Comparison of ENCODE assay signal across 38 cellular contexts in the genomic region with DNA sequence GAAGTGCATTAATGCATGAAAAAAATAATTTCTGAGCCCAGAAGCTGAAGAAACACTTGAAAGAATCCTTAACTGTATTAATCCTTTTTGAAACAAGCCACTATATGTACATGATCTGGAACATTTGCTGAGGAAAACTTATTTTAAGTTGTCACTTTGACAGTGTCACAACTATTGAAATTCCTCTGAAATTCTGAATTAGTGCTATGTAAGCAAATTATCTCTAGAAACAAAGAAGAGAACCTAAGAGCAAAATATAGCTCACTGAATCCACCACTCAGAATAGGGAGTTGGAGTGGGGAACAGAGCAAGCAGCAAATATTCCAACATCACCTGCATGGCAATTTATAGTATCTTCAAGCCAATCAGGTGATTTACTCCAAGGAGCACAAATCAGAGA. TPM values are rescaled to one million over a fixed set of nuclear protein-coding genes. Genes with fewer than 3 reads are reported as not detected.
"Had no signal": no experiment of that assay in that cellular context is flagged by ENCODE, and none has a peak within 500 bp of the region (broad histone marks: within the 10 kb centered on the region; RNA-seq: fewer than 3 reads in every experiment).

No MANE protein-coding gene starts in this region.

- FAIRE-seq: TTC549 had no signal

- H3K27ac ChIP-seq: adrenal gland, body of pancreas, brain microvascular endothelial cell, breast epithelium, VCaP had no signal

- H3K36me3 ChIP-seq: adrenal gland, brain microvascular endothelial cell, breast epithelium had no signal

- H3K4me3 ChIP-seq: adrenal gland, body of pancreas, breast epithelium had no signal

- H3K9me3 ChIP-seq: adrenal gland, body of pancreas, breast epithelium had no signal

- DNase-seq: activated B cell treated with CpG ODN at 0.5 μM for 24 hours; activated CD4-positive, alpha-beta memory T cell treated with anti-CD3 and anti-CD28 coated beads for 36 hours; activated CD4-positive, alpha-beta T cell treated with anti-CD3 and anti-CD28 coated beads for 4 hours; activated CD4-positive, alpha-beta T cell treated with anti-CD3 and anti-CD28 coated beads, Interleukin-2, amount 10 ng/mL, durations not matched to agents 24 days and 14 days; activated CD4-positive, alpha-beta T cell treated with anti-CD3 and anti-CD28 coated beads, Interleukin-2, amount 50 U/mL, for 1 hour; activated CD4-positive, alpha-beta T cell treated with anti-CD3 and anti-CD28 coated beads, Interleukin-2, amount 50 U/mL, for 4 hours; activated CD4-positive, CD25-positive, alpha-beta regulatory T cell treated with anti-CD3 and anti-CD28 coated beads, Interleukin-2, amount 50 U/mL, for 72 hours; activated CD8-positive, alpha-beta memory T cell treated with anti-CD3 and anti-CD28 coated beads, Interleukin-2, amount 50 U/mL, for 4 hours; activated CD8-positive, alpha-beta T cell treated with anti-CD3 and anti-CD28 coated beads for 36 hours; activated effector memory CD4-positive, alpha-beta T cell treated with anti-CD3 and anti-CD28 coated beads, Interleukin-2, amount 50 U/mL, for 16 hours; activated gamma-delta T cell treated with Interleukin-2 at 50 U/mL for 16 hours; activated naive CD4-positive, alpha-beta T cell; activated naive CD4-positive, alpha-beta T cell treated with anti-CD3 and anti-CD28 coated beads for 36 hours; activated naive CD4-positive, alpha-beta T cell treated with anti-CD3 and anti-CD28 coated beads, Interleukin-2, amount 50 U/mL, for 16 hours; activated naive CD8-positive, alpha-beta T cell treated with anti-CD3 and anti-CD28 coated beads for 36 hours; activated T-cell treated with anti-CD3 and anti-CD28 coated beads for 4 hours; activated T-cell treated with anti-CD3 and anti-CD28 coated beads, Interleukin-2, amount 50 U/mL, for 1 hour; activated T-cell treated with anti-CD3 and anti-CD28 coated beads, Interleukin-2, amount 50 U/mL, for 4 hours; activated T-cell treated with anti-CD3 and anti-CD28 coated beads, Interleukin-2, amount 50 U/mL, for 72 hours; adrenal gland; amniotic stem cell; aorta; body of pancreas; brain microvascular endothelial cell; central memory CD4-positive, alpha-beta T cell; T-helper 1 cell; T-helper 2 cell; T-helper 9 cell had no signal

- ATAC-seq: activated CD8-positive, alpha-beta T cell treated with anti-CD3 and anti-CD28 coated beads for 36 hours; activated naive CD4-positive, alpha-beta T cell treated with anti-CD3 and anti-CD28 coated beads, Interleukin-2, amount 50 U/mL, for 72 hours; activated T-cell treated with anti-CD3 and anti-CD28 coated beads, Interleukin-2, amount 50 U/mL, for 4 hours; activated T-cell treated with anti-CD3 and anti-CD28 coated beads, Interleukin-2, amount 50 U/mL, for 72 hours; activated T-helper 17 cell treated with anti-CD3 and anti-CD28 coated beads, Interleukin-2, amount 50 U/mL, for 72 hours; body of pancreas had no signal

- H3K4me1 ChIP-seq: adrenal gland, body of pancreas, breast epithelium had no signal

- H3K27me3 ChIP-seq: body of pancreas, brain microvascular endothelial cell had no signal

RNA-seq across cellular contexts. Expression of gene FAM47C, which starts 34.6 kb away (rescaled TPM):
- total RNA-seq: activated B cell treated with CpG ODN at 0.5 μM for 24 hours; activated CD4-positive, alpha-beta memory T cell treated with anti-CD3 and anti-CD28 coated beads for 36 hours; activated CD4-positive, alpha-beta T cell treated with anti-CD3 and anti-CD28 coated beads, Interleukin-2, amount 10 ng/mL, durations not matched to agents 24 days and 14 days; activated CD8-positive, alpha-beta memory T cell treated with anti-CD3 and anti-CD28 coated beads for 36 hours; activated CD8-positive, alpha-beta T cell treated with anti-CD3 and anti-CD28 coated beads for 36 hours; activated naive CD4-positive, alpha-beta T cell treated with anti-CD3 and anti-CD28 coated beads for 36 hours; activated naive CD4-positive, alpha-beta T cell treated with anti-CD3 and anti-CD28 coated beads, Interleukin-2, amount 50 U/mL, for 72 hours; activated naive CD8-positive, alpha-beta T cell treated with anti-CD3 and anti-CD28 coated beads for 36 hours; activated T-cell treated with anti-CD3 and anti-CD28 coated beads, Interleukin-2, amount 50 U/mL, for 4 hours; activated T-cell treated with anti-CD3 and anti-CD28 coated beads, Interleukin-2, amount 50 U/mL, for 72 hours; activated T-helper 1 cell treated with anti-CD3 and anti-CD28 coated beads, Interleukin-12 subunit alpha, Interleukin-12 subunit beta, Interleukin-2, Interleukin-4 antibody, amounts not matched to agents 30 ng/mL and 10 ng/mL and 1 ng/mL, durations not matched to agents 14 hours and 24 hours and 36 hours; activated T-helper 17 cell treated with anti-CD3 and anti-CD28 coated beads, Interleukin-2, amount 50 U/mL, for 72 hours; adrenal gland; aorta; astrocyte; body of pancreas; breast epithelium; cardiac septum; cerebellum had no signal
- polyA plus RNA-seq: adrenal gland, aorta had no signal
